1 cellular context compared by ENCODE assay signal in the genomic region with DNA sequence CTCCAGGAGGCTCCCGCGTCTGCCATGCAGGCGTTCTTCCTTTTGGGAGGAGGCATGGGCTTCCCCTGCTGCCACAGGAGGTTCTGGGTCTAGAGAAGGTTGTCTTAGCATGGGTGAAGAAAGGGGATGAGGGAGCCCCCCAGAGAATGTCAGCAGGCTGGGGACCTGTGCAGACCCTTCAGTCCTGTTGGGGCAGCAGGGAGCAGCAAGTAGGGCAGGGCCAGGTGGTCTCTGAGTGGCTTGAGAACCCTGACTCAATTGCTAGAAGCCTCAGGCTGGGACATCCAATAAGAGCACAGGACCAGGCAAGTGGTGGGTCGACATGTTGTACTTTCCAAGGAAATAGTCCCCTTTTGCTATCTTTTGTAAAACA.
TF ChIP-seq lines count a peak whose summit lies in the region.

No MANE protein-coding gene starts in this region.

TF ChIP-seq in K562, 482 proteins besides CTCF, POLR2A, EP300 and RAD21:
- TF ChIP-seq KDM4B (IDR thresholded peaks at IDR 0.05; ENCODE audit: borderline replicate concordance in 2 of 2, low read depth in 1 of 2) (no peak), RFX1 (IDR thresholded peaks at IDR 0.05) (0 out of 2 replicates have a peak, but pooled peaks have one; percentile 1), SMARCA5 (IDR thresholded peaks at IDR 0.05) (no peak), LCOR (CRISPR knock-in tag; IDR thresholded peaks at IDR 0.05) (no peak), ZNF780A (CRISPR knock-in tag; IDR thresholded peaks at IDR 0.05) (no peak)
- TF ChIP-seq, protein P1, sequence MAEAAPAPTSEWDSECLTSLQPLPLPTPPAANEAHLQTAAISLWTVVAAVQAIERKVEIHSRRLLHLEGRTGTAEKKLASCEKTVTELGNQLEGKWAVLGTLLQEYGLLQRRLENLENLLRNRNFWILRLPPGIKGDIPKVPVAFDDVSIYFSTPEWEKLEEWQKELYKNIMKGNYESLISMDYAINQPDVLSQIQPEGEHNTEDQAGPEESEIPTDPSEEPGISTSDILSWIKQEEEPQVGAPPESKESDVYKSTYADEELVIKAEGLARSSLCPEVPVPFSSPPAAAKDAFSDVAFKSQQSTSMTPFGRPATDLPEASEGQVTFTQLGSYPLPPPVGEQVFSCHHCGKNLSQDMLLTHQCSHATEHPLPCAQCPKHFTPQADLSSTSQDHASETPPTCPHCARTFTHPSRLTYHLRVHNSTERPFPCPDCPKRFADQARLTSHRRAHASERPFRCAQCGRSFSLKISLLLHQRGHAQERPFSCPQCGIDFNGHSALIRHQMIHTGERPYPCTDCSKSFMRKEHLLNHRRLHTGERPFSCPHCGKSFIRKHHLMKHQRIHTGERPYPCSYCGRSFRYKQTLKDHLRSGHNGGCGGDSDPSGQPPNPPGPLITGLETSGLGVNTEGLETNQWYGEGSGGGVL (CRISPR knock-in tag; IDR thresholded peaks at IDR 0.05), result no peak
